ENCODE assay signal across 28 cellular contexts in the genomic region with DNA sequence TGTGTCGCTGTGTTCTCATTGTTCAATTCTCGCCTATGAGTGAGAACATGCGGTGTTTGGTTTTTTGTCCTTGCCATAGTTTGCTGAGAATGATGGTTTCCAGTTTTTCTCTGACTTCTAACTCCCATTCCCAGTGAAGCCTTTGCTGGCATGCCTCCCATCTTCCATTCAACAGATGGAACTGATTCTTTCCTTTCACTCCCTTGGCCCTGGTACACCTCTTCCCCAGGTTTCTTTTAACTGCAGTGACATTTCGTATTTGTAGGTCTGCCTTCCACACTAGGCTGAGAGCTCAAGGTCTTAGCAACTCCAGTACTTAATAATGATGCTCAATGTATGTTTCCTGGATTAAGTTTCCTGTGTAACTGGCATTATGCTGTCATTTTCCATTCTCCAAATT. TPM values are rescaled to one million over a fixed set of nuclear protein-coding genes. Genes with fewer than 3 reads are reported as not detected.
"Had no signal": no experiment of that assay in that cellular context is flagged by ENCODE, and none has a peak within 500 bp of the region (broad histone marks: within the 10 kb centered on the region; RNA-seq: fewer than 3 reads in every experiment).

No MANE protein-coding gene starts in this region.

- H3K36me3 ChIP-seq: gastroesophageal sphincter, ovary, right lobe of liver, thyroid gland, upper lobe of left lung, vagina had no signal

- ATAC-seq: activated T-helper 17 cell treated with anti-CD3 and anti-CD28 coated beads, Interleukin-2, amount 50 U/mL, for 72 hours; gastroesophageal sphincter; right lobe of liver had no signal

- H3K4me2 ChIP-seq: hepatocyte had no signal

- H3K27ac ChIP-seq: coronary artery, hepatocyte, ovary, right lobe of liver, thyroid gland, upper lobe of left lung, vagina had no signal

- H3K27me3 ChIP-seq: dorsolateral prefrontal cortex, gastroesophageal sphincter, hepatocyte, ovary, right lobe of liver, thyroid gland, upper lobe of left lung, vagina had no signal

- H3K27me3 Mint-ChIP-seq: activated CD4-positive, alpha-beta memory T cell treated with anti-CD3 and anti-CD28 coated beads for 36 hours; activated CD4-positive, alpha-beta T cell treated with anti-CD3 and anti-CD28 coated beads, Interleukin-2, amount 10 ng/mL, durations not matched to agents 24 days and 14 days; activated T-helper 17 cell treated with anti-CD3 and anti-CD28 coated beads, Interleukin-2, amount 50 U/mL, for 72 hours; progenitor cell of endocrine pancreas had no signal

- H3K9me3 ChIP-seq: gastroesophageal sphincter, ovary, right lobe of liver, thyroid gland, vagina had no signal

- H3K4me3 Mint-ChIP-seq: activated CD4-positive, alpha-beta memory T cell treated with anti-CD3 and anti-CD28 coated beads for 36 hours; activated CD4-positive, alpha-beta T cell treated with anti-CD3 and anti-CD28 coated beads, Interleukin-2, amount 10 ng/mL, durations not matched to agents 24 days and 14 days; activated T-cell treated with anti-CD3 and anti-CD28 coated beads, Interleukin-2, amount 50 U/mL, for 24 hours; activated T-helper 17 cell treated with anti-CD3 and anti-CD28 coated beads, Interleukin-2, amount 50 U/mL, for 72 hours; nephron progenitor cell; stimulated activated naive CD8-positive, alpha-beta T cell treated with anti-CD3 and anti-CD28 coated beads, Interleukin-15, Interleukin-2, amounts not matched to agents 100 ng/mL and 50 ng/mL, for 24 hours had no signal

- H3K9me3 Mint-ChIP-seq: activated CD4-positive, alpha-beta memory T cell treated with anti-CD3 and anti-CD28 coated beads for 36 hours; activated CD4-positive, alpha-beta T cell treated with anti-CD3 and anti-CD28 coated beads, Interleukin-2, amount 10 ng/mL, durations not matched to agents 24 days and 14 days; activated T-cell treated with anti-CD3 and anti-CD28 coated beads, Interleukin-2, amount 50 U/mL, for 24 hours; activated T-helper 17 cell treated with anti-CD3 and anti-CD28 coated beads, Interleukin-2, amount 50 U/mL, for 72 hours; nephron progenitor cell; stimulated activated naive CD8-positive, alpha-beta T cell treated with anti-CD3 and anti-CD28 coated beads, Interleukin-15, Interleukin-2, amounts not matched to agents 100 ng/mL and 50 ng/mL, for 24 hours had no signal

- H3K27ac Mint-ChIP-seq: activated CD4-positive, alpha-beta memory T cell treated with anti-CD3 and anti-CD28 coated beads for 36 hours; activated CD4-positive, alpha-beta T cell treated with anti-CD3 and anti-CD28 coated beads, Interleukin-2, amount 10 ng/mL, durations not matched to agents 24 days and 14 days; activated T-cell treated with anti-CD3 and anti-CD28 coated beads, Interleukin-2, amount 50 U/mL, for 24 hours; activated T-helper 17 cell treated with anti-CD3 and anti-CD28 coated beads, Interleukin-2, amount 50 U/mL, for 72 hours; progenitor cell of endocrine pancreas; stimulated activated naive CD8-positive, alpha-beta T cell treated with anti-CD3 and anti-CD28 coated beads, Interleukin-15, Interleukin-2, amounts not matched to agents 100 ng/mL and 50 ng/mL, for 24 hours had no signal

- H3K4me1 Mint-ChIP-seq: activated CD4-positive, alpha-beta T cell treated with anti-CD3 and anti-CD28 coated beads, Interleukin-2, amount 10 ng/mL, durations not matched to agents 24 days and 14 days; activated T-helper 17 cell treated with anti-CD3 and anti-CD28 coated beads, Interleukin-2, amount 50 U/mL, for 72 hours had no signal

- H2AFZ ChIP-seq: hepatocyte had no signal

- H3K4me3 ChIP-seq: coronary artery, dorsolateral prefrontal cortex, gastroesophageal sphincter, hepatocyte, ovary, right lobe of liver, skin epidermis, thyroid gland, upper lobe of left lung, vagina had no signal

- DNase-seq: activated CD4-positive, alpha-beta memory T cell treated with anti-CD3 and anti-CD28 coated beads for 36 hours; activated CD4-positive, alpha-beta T cell treated with anti-CD3 and anti-CD28 coated beads, Interleukin-2, amount 10 ng/mL, durations not matched to agents 24 days and 14 days; activated CD4-positive, CD25-positive, alpha-beta regulatory T cell treated with anti-CD3 and anti-CD28 coated beads, Interleukin-2, amount 50 U/mL, for 72 hours; activated CD8-positive, alpha-beta memory T cell treated with anti-CD3 and anti-CD28 coated beads, Interleukin-2, amount 50 U/mL, for 4 hours; activated gamma-delta T cell treated with Interleukin-2 at 50 U/mL for 16 hours; activated naive CD4-positive, alpha-beta T cell treated with anti-CD3 and anti-CD28 coated beads, Interleukin-2, amount 50 U/mL, for 16 hours; activated T-cell treated with anti-CD3 and anti-CD28 coated beads, Interleukin-2, amount 50 U/mL, for 24 hours; amygdala; effector memory CD4-positive, alpha-beta T cell; islet precursor cell; left ventricle myocardium superior; nephron progenitor cell; ovary; right lobe of liver; stimulated activated CD4-positive, alpha-beta T cell treated with anti-CD3 and anti-CD28 coated beads, Interleukin-12 subunit alpha, Interleukin-12 subunit beta, amount 100 ng/mL, for 4 hours; stimulated activated CD4-positive, alpha-beta T cell treated with anti-CD3 and anti-CD28 coated beads, Interleukin-4, amount 100 ng/mL, for 1 hour; T-helper 2 cell; thyroid gland; upper lobe of left lung had no signal

- H3K36me3 Mint-ChIP-seq: activated CD4-positive, alpha-beta memory T cell treated with anti-CD3 and anti-CD28 coated beads for 36 hours had no signal

RNA-seq across cellular contexts. Expression of a gene that starts 48.5 kb away (rescaled TPM):
- total RNA-seq: activated CD4-positive, alpha-beta T cell treated with anti-CD3 and anti-CD28 coated beads, Interleukin-2, amount 10 ng/mL, durations not matched to agents 24 days and 14 days had no signal
